15 cellular contexts compared by ENCODE assay signal in the genomic region with DNA sequence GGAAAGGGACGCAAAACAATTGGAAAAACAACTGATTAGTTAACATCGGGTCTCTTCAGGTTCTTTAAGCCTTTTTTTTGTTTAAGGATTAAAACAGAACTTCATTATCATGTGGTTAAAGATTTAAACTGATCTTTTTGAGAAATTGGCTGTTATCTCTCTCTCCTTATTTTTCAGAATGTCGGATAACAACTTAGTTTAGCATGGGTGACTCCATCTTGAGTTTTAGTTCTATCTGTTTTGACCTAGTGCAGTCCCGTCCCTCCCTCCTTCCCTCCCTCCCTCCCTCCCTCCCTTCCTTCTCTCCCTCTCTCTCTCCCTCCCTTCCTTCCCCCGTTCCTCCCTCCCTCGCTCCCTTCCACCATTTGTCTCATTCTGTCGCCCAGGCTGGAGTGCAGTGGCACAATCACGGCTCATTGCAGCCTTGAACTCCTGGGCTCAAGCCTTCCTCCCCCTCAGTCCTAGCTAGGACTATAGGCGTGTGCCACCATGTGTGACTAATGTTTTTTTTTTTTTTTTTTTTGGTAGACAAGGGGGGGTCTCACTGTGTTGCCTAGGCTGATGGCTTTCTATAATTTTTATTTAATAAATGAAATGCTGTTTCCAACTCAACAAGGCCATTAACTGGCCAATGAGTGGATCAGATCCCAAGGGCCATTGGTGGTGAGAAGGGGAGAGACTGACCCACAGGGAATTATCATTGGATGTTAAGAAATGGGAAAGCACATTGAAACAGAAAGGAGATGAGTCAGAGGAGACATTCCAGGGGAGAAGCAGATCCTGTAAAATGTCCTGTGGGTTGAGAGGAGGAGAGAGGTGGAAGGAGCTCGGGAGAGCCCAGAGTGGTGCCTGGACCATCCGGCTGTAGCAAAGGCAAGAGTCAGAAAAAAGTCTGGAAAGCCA. TPM values are rescaled to one million over a fixed set of nuclear protein-coding genes. Genes with fewer than 3 reads are reported as not detected.
DNase-seq lines count a peak whose midpoint lies in the region; ATAC-seq and TF ChIP-seq lines count a peak whose summit lies in the region.
"Had no signal": no experiment of that assay in that cellular context is flagged by ENCODE, and none has a peak within 500 bp of the region (broad histone marks: within the 10 kb centered on the region; RNA-seq: fewer than 3 reads in every experiment).

No MANE protein-coding gene starts in this region.

- TF ChIP-seq CTCF in glutamatergic neuron (IDR thresholded peaks at IDR 0.05; ENCODE audit: partially characterized antibody, unreplicated experiment) (no peak), prostate gland (IDR thresholded peaks at IDR 0.05) (no peak)

- H3K4me3 ChIP-seq in adipocyte (ENCODE audit: low read length) (no peak overlapping the region), prostate gland (no peak overlapping the region)

- no peak for ATAC-seq in GM19467 (IDR thresholded peaks at IDR 0.05; ENCODE audit: unreplicated experiment)

- H3K9me3 Mint-ChIP-seq in glutamatergic neuron (ENCODE audit: unreplicated experiment), result peaks cover 7% of the 10 kb centered on the region
- H3K9me3 Mint-ChIP-seq: activated CD4-positive, alpha-beta memory T cell treated with anti-CD3 and anti-CD28 coated beads for 36 hours; brain had no signal

- H3K9me3 ChIP-seq in adipocyte (ENCODE audit: control insufficient read depth, low read length) (no peaks in the 10 kb centered on the region), prostate gland (no peaks in the 10 kb centered on the region)

- no peaks in the 10 kb centered on the region for H3K36me3 Mint-ChIP-seq in glutamatergic neuron (ENCODE audit: unreplicated experiment)

- H3K27ac Mint-ChIP-seq in glutamatergic neuron (ENCODE audit: unreplicated experiment), result no peak overlapping the region
- H3K27ac Mint-ChIP-seq: activated CD4-positive, alpha-beta memory T cell treated with anti-CD3 and anti-CD28 coated beads for 36 hours; brain had no signal

- H3K27me3 ChIP-seq in adipocyte (replicated peaks; ENCODE audit: control insufficient read depth, insufficient read depth, low read length) (no peaks in the 10 kb centered on the region), prostate gland (replicated peaks; ENCODE audit: insufficient read depth) (no peaks in the 10 kb centered on the region)

- H3K4me1 ChIP-seq in adipocyte (ENCODE audit: control insufficient read depth, insufficient read depth, low read length) (peaks cover 7% of the 10 kb centered on the region), prostate gland (replicated peaks) (peaks cover 4% of the 10 kb centered on the region)

- H3K9ac ChIP-seq in adipocyte (ENCODE audit: low read length), result no peak overlapping the region

- peak; percentile 87 for DNase-seq in AG08395 (ENCODE audit: low spot score)
- DNase-seq in GM03348 (ENCODE audit: low spot score), result peak; percentile 63
- DNase-seq in adipocyte (ENCODE audit: low read depth), result peak; percentile 14
- DNase-seq in glutamatergic neuron, result no peak
- DNase-seq in G401 (ENCODE audit: low spot score), result no peak
- DNase-seq in prostate gland (ENCODE audit: low spot score), result no peak
- DNase-seq in DMS114 treated with DMSO at 0.1 percent for 48 hours (lab: John Stamatoyannopoulos, UW; ENCODE audit: unreplicated experiment), result no peak
- DNase-seq: activated CD4-positive, alpha-beta memory T cell treated with anti-CD3 and anti-CD28 coated beads for 36 hours; activated effector memory CD4-positive, alpha-beta T cell treated with Interleukin-2 at 50 U/mL for 16 hours; DMS153; kidney; NCI-H2107; substantia nigra had no signal

- H3K36me3 ChIP-seq in adipocyte (ENCODE audit: control insufficient read depth, insufficient read depth, low read length, severe bottlenecking) (no peaks in the 10 kb centered on the region), prostate gland (no peaks in the 10 kb centered on the region)

- intact Hi-C loops in prostate gland (cut with DNase I), result no loop called here

- 78% methylated on average over 11 of the region's 11 CpGs for WGBS in prostate gland

- H3K27me3 Mint-ChIP-seq in glutamatergic neuron (ENCODE audit: unreplicated experiment), result peaks cover 4% of the 10 kb centered on the region
- H3K27me3 Mint-ChIP-seq: activated CD4-positive, alpha-beta memory T cell treated with anti-CD3 and anti-CD28 coated beads for 36 hours had no signal

- in situ Hi-C loops in G401 (cut with HindIII; ENCODE audit: low sequenced_read_pairs), result no loop called here

- no peaks in the 10 kb centered on the region for H3K4me1 Mint-ChIP-seq in glutamatergic neuron (ENCODE audit: low read depth, unreplicated experiment)

- no peak overlapping the region for H3K27ac ChIP-seq in prostate gland

- peak overlapping the region; percentile 34 for H3K4me3 Mint-ChIP-seq in glutamatergic neuron (ENCODE audit: unreplicated experiment)
- H3K4me3 Mint-ChIP-seq: activated CD4-positive, alpha-beta memory T cell treated with anti-CD3 and anti-CD28 coated beads for 36 hours; brain had no signal

- TF ChIP-seq POLR2A in prostate gland (IDR thresholded peaks at IDR 0.05), result no peak

RNA-seq across cellular contexts. Expression of a gene that starts 13.6 kb away (rescaled TPM):
- total RNA-seq in glutamatergic neuron (ENCODE audit: unreplicated experiment), result 11.5 TPM
- 200 and 209 TPM in 2 replicates for total RNA-seq in G401 (2014; rRNA removed; shearing (Covaris generic))
- total RNA-seq in prostate gland, result 10 to 100 TPM in 1 of 2 donors, 1 to 10 TPM in 1; 6.2 to 13.6 TPM

RNA-seq across cellular contexts. Expression of a gene that starts 54.7 kb away (rescaled TPM):
- total RNA-seq in glutamatergic neuron (ENCODE audit: unreplicated experiment), result 0.34 TPM
- 66.0 and 67.9 TPM in 2 replicates for total RNA-seq in G401 (2014; rRNA removed; shearing (Covaris generic))
- 10 to 100 TPM; 21.8 to 99.1 TPM for total RNA-seq in prostate gland

Comparison
In these comparisons a context has a peak if more than half of its experiments do, and no peak if none do; other contexts are left out.
1. DNase-seq: peak in AG08395 (single experiment), GM03348 (single experiment) and adipocyte (single experiment); none in glutamatergic neuron (single experiment), G401 (single experiment), prostate gland (single experiment) and DMS114 treated with DMSO at 0.1 percent for 48 hours (single experiment).
2. RNA of a gene that starts 13.6 kb away (total RNA-seq): 200 to 209 TPM in G401; 6.2 to 13.6 TPM in prostate gland and 11.5 TPM in glutamatergic neuron (single experiment); every median in the first group is over 10 times any median in the second.
3. RNA of a gene that starts 54.7 kb away (total RNA-seq): 21.8 to 99.1 TPM in prostate gland and 66.0 to 67.9 TPM in G401; 0.34 TPM in glutamatergic neuron (single experiment); every median in the first group is over 10 times any median in the second.